In genomic region chr7:143987513-143987912, GRCh38 we compare ENCODE assay signal across 20 cellular contexts. TPM values are rescaled to one million over a fixed set of nuclear protein-coding genes. Genes with fewer than 3 reads are reported as not detected.
DNase-seq lines count a peak whose midpoint lies in the region; ATAC-seq, FAIRE-seq and TF ChIP-seq lines count a peak whose summit lies in the region.
"Had no signal": no experiment of that assay in that cellular context is flagged by ENCODE, and none has a peak within 500 bp of the region (broad histone marks: within the 10 kb centered on the region; RNA-seq: fewer than 3 reads in every experiment).

No MANE protein-coding gene starts in this region.

- H3K36me3 Mint-ChIP-seq in activated CD8-positive, alpha-beta memory T cell treated with anti-CD3 and anti-CD28 coated beads, Interleukin-2, amount 10 ng/mL, durations not matched to agents 7 days and 5 days: no peaks in the 10 kb centered on the region
- H3K36me3 Mint-ChIP-seq in naive thymus-derived CD8-positive, alpha-beta T cell: peaks cover 0 to 20% (median 14%) of the 10 kb centered on the region in 3 donors
- H3K36me3 Mint-ChIP-seq in Calu3 (ENCODE audit: insufficient read depth, unreplicated experiment): no peaks in the 10 kb centered on the region
- H3K36me3 Mint-ChIP-seq: activated CD4-positive, alpha-beta memory T cell treated with anti-CD3 and anti-CD28 coated beads for 36 hours had no signal

- H3K4me1 Mint-ChIP-seq in activated CD8-positive, alpha-beta memory T cell treated with anti-CD3 and anti-CD28 coated beads, Interleukin-2, amount 10 ng/mL, durations not matched to agents 7 days and 5 days: peaks cover 9% of the 10 kb centered on the region
- peaks cover 5 to 24% (median 15%) of the 10 kb centered on the region in 4 donors for H3K4me1 Mint-ChIP-seq in naive thymus-derived CD8-positive, alpha-beta T cell
- no peaks in the 10 kb centered on the region for H3K4me1 Mint-ChIP-seq in Calu3 (ENCODE audit: low read depth, unreplicated experiment)

- ATAC-seq in activated CD8-positive, alpha-beta memory T cell treated with anti-CD3 and anti-CD28 coated beads, Interleukin-2, amount 10 ng/mL, durations not matched to agents 7 days and 5 days: peak; percentile 36
- ATAC-seq in GM21529 (IDR thresholded peaks at IDR 0.05; ENCODE audit: unreplicated experiment): peak; percentile 65
- peak; percentile 45 for ATAC-seq in HG03520 (IDR thresholded peaks at IDR 0.05; ENCODE audit: unreplicated experiment)
- no peak for ATAC-seq in naive thymus-derived CD8-positive, alpha-beta T cell

- POLR2A ChIA-PET in naive thymus-derived CD8-positive, alpha-beta T cell (lab: Charles Lee): no interaction called here

- H3K27ac Mint-ChIP-seq in activated CD8-positive, alpha-beta memory T cell treated with anti-CD3 and anti-CD28 coated beads, Interleukin-2, amount 10 ng/mL, durations not matched to agents 7 days and 5 days: no peak overlapping the region
- H3K27ac Mint-ChIP-seq in naive thymus-derived CD8-positive, alpha-beta T cell: peak overlapping the region in 3 of 10 donors; percentile 13 to 40 (median 14)
- no peak overlapping the region for H3K27ac Mint-ChIP-seq in Calu3 (ENCODE audit: unreplicated experiment)
- H3K27ac Mint-ChIP-seq: activated CD4-positive, alpha-beta memory T cell treated with anti-CD3 and anti-CD28 coated beads for 36 hours had no signal

- no peaks in the 10 kb centered on the region for H3K9me3 Mint-ChIP-seq in activated CD8-positive, alpha-beta memory T cell treated with anti-CD3 and anti-CD28 coated beads, Interleukin-2, amount 10 ng/mL, durations not matched to agents 7 days and 5 days (ENCODE audit: low read depth)
- H3K9me3 Mint-ChIP-seq in naive thymus-derived CD8-positive, alpha-beta T cell: peaks cover 2 to 25% (median 14%) of the 10 kb centered on the region in 9 donors
- peaks cover 3% of the 10 kb centered on the region for H3K9me3 Mint-ChIP-seq in Calu3 (ENCODE audit: low read depth, unreplicated experiment)

- DNase-seq in activated CD8-positive, alpha-beta memory T cell treated with anti-CD3 and anti-CD28 coated beads, Interleukin-2, amount 10 ng/mL, durations not matched to agents 7 days and 5 days: no peak
- DNase-seq in activated CD8-positive, alpha-beta memory T cell treated with anti-CD3 and anti-CD28 coated beads, Interleukin-2, amount 50 U/mL, for 4 hours: no peak
- peak in 2 of 10 donors; percentile 2 to 9 for DNase-seq in naive thymus-derived CD8-positive, alpha-beta T cell
- DNase-seq in GM19239 (ENCODE audit: insufficient read length, low spot score) (no peak), EL (no peak), Calu3 (no peak)
- DNase-seq: activated CD4-positive, alpha-beta memory T cell treated with anti-CD3 and anti-CD28 coated beads for 36 hours; caudate nucleus; glutamatergic neuron; NCI-H82; posterior cingulate gyrus; T-helper 9 cell had no signal

- CTCF ChIA-PET in activated CD8-positive, alpha-beta memory T cell treated with anti-CD3 and anti-CD28 coated beads, Interleukin-2, amount 10 ng/mL, durations not matched to agents 7 days and 5 days (lab: Charles Lee): no interaction called here
- CTCF ChIA-PET in Calu3 (lab: Charles Lee): no interaction called here

- no peak overlapping the region for H3K4me3 Mint-ChIP-seq in activated CD8-positive, alpha-beta memory T cell treated with anti-CD3 and anti-CD28 coated beads, Interleukin-2, amount 10 ng/mL, durations not matched to agents 7 days and 5 days
- H3K4me3 Mint-ChIP-seq in naive thymus-derived CD8-positive, alpha-beta T cell: peak overlapping the region in 8 of 10 donors; percentile 15 to 64 (median 36)
- no peak overlapping the region for H3K4me3 Mint-ChIP-seq in Calu3 (ENCODE audit: low read depth, unreplicated experiment)
- H3K4me3 Mint-ChIP-seq: activated CD4-positive, alpha-beta memory T cell treated with anti-CD3 and anti-CD28 coated beads for 36 hours had no signal

- no peak for TF ChIP-seq CTCF in Calu3 (IDR thresholded peaks at IDR 0.05; ENCODE audit: unreplicated experiment)

- FAIRE-seq in GM19239 (lab: Jason Lieb, UNC): no peak
- FAIRE-seq: A204.1, G401.6, keratinocyte had no signal

- no TSS peak for BruUV-seq in Calu3 (replicated peaks; lab: Mats Ljungman, UMichigan)

- intact Hi-C loops in Calu3 (cut with micrococcal nuclease; ENCODE audit: unreplicated experiment): no loop called here

- H3K27me3 Mint-ChIP-seq in activated CD8-positive, alpha-beta memory T cell treated with anti-CD3 and anti-CD28 coated beads, Interleukin-2, amount 10 ng/mL, durations not matched to agents 7 days and 5 days: peaks cover 6% of the 10 kb centered on the region
- peaks cover 0 to 3% (median 0%) of the 10 kb centered on the region in 5 donors for H3K27me3 Mint-ChIP-seq in naive thymus-derived CD8-positive, alpha-beta T cell
- no peaks in the 10 kb centered on the region for H3K27me3 Mint-ChIP-seq in Calu3 (ENCODE audit: unreplicated experiment)

RNA-seq across cellular contexts. Expression of gene OR6B1, which starts 12.6 kb away (rescaled TPM):
- total RNA-seq in activated CD8-positive, alpha-beta memory T cell treated with anti-CD3 and anti-CD28 coated beads, Interleukin-2, amount 10 ng/mL, durations not matched to agents 7 days and 5 days: not detected
- not detected for total RNA-seq in naive thymus-derived CD8-positive, alpha-beta T cell
- polyA plus RNA-seq in naive thymus-derived CD8-positive, alpha-beta T cell: not detected
- total RNA-seq in Calu3 (2022): not detected in 2 replicates
- total RNA-seq: activated CD4-positive, alpha-beta memory T cell treated with anti-CD3 and anti-CD28 coated beads for 36 hours; HT1080; MCF 10A had no signal
- polyA plus RNA-seq: keratinocyte had no signal

RNA-seq across cellular contexts. Expression of gene OR2F1, which starts 32.9 kb away (rescaled TPM):
- total RNA-seq in activated CD8-positive, alpha-beta memory T cell treated with anti-CD3 and anti-CD28 coated beads, Interleukin-2, amount 10 ng/mL, durations not matched to agents 7 days and 5 days: not detected
- total RNA-seq in naive thymus-derived CD8-positive, alpha-beta T cell: not detected
- not detected for polyA plus RNA-seq in naive thymus-derived CD8-positive, alpha-beta T cell
- total RNA-seq in Calu3 (2022): not detected in 2 replicates
- total RNA-seq: activated CD4-positive, alpha-beta memory T cell treated with anti-CD3 and anti-CD28 coated beads for 36 hours; HT1080; MCF 10A had no signal
- polyA plus RNA-seq: keratinocyte had no signal

RNA-seq across cellular contexts. Expression of gene OR2F2, which starts 52.5 kb away (rescaled TPM):
- not detected for total RNA-seq in activated CD8-positive, alpha-beta memory T cell treated with anti-CD3 and anti-CD28 coated beads, Interleukin-2, amount 10 ng/mL, durations not matched to agents 7 days and 5 days
- not detected for total RNA-seq in naive thymus-derived CD8-positive, alpha-beta T cell
- not detected for polyA plus RNA-seq in naive thymus-derived CD8-positive, alpha-beta T cell
- not detected in 2 replicates for total RNA-seq in Calu3 (2022)
- total RNA-seq: activated CD4-positive, alpha-beta memory T cell treated with anti-CD3 and anti-CD28 coated beads for 36 hours; HT1080; MCF 10A; mononuclear cell had no signal
- polyA plus RNA-seq: keratinocyte had no signal

Comparison
In these comparisons a context has a peak if more than half of its experiments do, and no peak if none do; other contexts are left out.
1. ATAC-seq: peak in activated CD8-positive, alpha-beta memory T cell treated with anti-CD3 and anti-CD28 coated beads, Interleukin-2, amount 10 ng/mL, durations not matched to agents 7 days and 5 days (single experiment), GM21529 (single experiment) and HG03520 (single experiment); none in naive thymus-derived CD8-positive, alpha-beta T cell (0 of 2).
2. H3K4me3 Mint-ChIP-seq: peak in naive thymus-derived CD8-positive, alpha-beta T cell (8 of 10); none in activated CD8-positive, alpha-beta memory T cell treated with anti-CD3 and anti-CD28 coated beads, Interleukin-2, amount 10 ng/mL, durations not matched to agents 7 days and 5 days (single experiment) and Calu3 (single experiment).